In genomic region chr10:35000936-35001335, GRCh38 we compare ENCODE assay signal across 22 cellular contexts.
DNase-seq lines count a peak whose midpoint lies in the region; ATAC-seq and TF ChIP-seq lines count a peak whose summit lies in the region.
"Had no signal": no experiment of that assay in that cellular context is flagged by ENCODE, and none has a peak within 500 bp of the region (broad histone marks: within the 10 kb centered on the region; RNA-seq: fewer than 3 reads in every experiment).

No MANE protein-coding gene starts in this region.

- no peak for TF ChIP-seq CTCF in GM23338 (conservative IDR thresholded peaks at IDR 0.05; ENCODE audit: low read depth in 2 of 2)

- H3K4me1 ChIP-seq in GM23338 (ENCODE audit: insufficient read depth) = 0 out of 2 replicates have a peak, but pooled peaks cover 3% of the 10 kb centered on the region
- H3K4me1 ChIP-seq: BLaER1, Peyer's patch had no signal

- H3K36me3 ChIP-seq in GM23338 (ENCODE audit: insufficient read depth) = no peaks in the 10 kb centered on the region
- H3K36me3 ChIP-seq: BLaER1, HAP-1, Peyer's patch had no signal

- H3F3A ChIP-seq in GM23338 (replicated peaks; ENCODE audit: low read depth) = no peaks in the 10 kb centered on the region

- no peak overlapping the region for H3K27ac Mint-ChIP-seq in GM23338
- peak overlapping the region; percentile 17 for H3K27ac Mint-ChIP-seq in stimulated activated effector memory CD8-positive, alpha-beta T cell treated with anti-CD3 and anti-CD28 coated beads, Interleukin-12 subunit alpha, Interleukin-12 subunit beta, amount 100 ng/mL, for 72 hours
- H3K27ac Mint-ChIP-seq: CD4-positive, alpha-beta T cell had no signal

- DNase-seq in GM23338 (ENCODE audit: low spot score) = peak; percentile 56
- DNase-seq in astrocyte of the hippocampus (ENCODE audit: low read depth, low spot score) = peak; percentile 45
- DNase-seq in iris pigment epithelial cell (ENCODE audit: low read depth) = peak; percentile 67
- DNase-seq in stimulated activated effector memory CD8-positive, alpha-beta T cell treated with anti-CD3 and anti-CD28 coated beads, Interleukin-12 subunit alpha, Interleukin-12 subunit beta, amount 100 ng/mL, for 72 hours (ENCODE audit: low spot score in 2 of 2) = peak in 1 of 2 donors; percentile 20
- DNase-seq in NCI-H1092 (lab: John Stamatoyannopoulos, UW) = no peak
- no peak for DNase-seq in left cardiac atrium
- DNase-seq: CD4-positive, alpha-beta T cell; COR-L47; DND-41; GDM1; KG1; NCI-H1105; NCI-H1694; NCI-H2081; NCI-H2171; NCI-H526; Peyer's patch had no signal

- no peaks in the 10 kb centered on the region; the same call in 1 of the 3 replicates for H3K9me3 Mint-ChIP-seq in GM23338
- no peaks in the 10 kb centered on the region for H3K9me3 Mint-ChIP-seq in stimulated activated effector memory CD8-positive, alpha-beta T cell treated with anti-CD3 and anti-CD28 coated beads, Interleukin-12 subunit alpha, Interleukin-12 subunit beta, amount 100 ng/mL, for 72 hours
- H3K9me3 Mint-ChIP-seq: CD4-positive, alpha-beta T cell had no signal

- no peak overlapping the region for H3K4me2 ChIP-seq in GM23338
- H3K4me2 ChIP-seq: BLaER1 had no signal

- H3K9me2 ChIP-seq in GM23338 (ENCODE audit: insufficient read depth) = no peaks in the 10 kb centered on the region

- ATAC-seq in GM23338 (no peak), GM18909 (IDR thresholded peaks at IDR 0.05; ENCODE audit: poor library complexity, unreplicated experiment) (no peak), left cardiac atrium (no peak)
- no peak for ATAC-seq in stimulated activated effector memory CD8-positive, alpha-beta T cell treated with anti-CD3 and anti-CD28 coated beads, Interleukin-12 subunit alpha, Interleukin-12 subunit beta, amount 100 ng/mL, for 72 hours
- ATAC-seq: SK-N-SH treated with all-trans-retinoic acid at 6 μM for 48 hours had no signal

- no peaks in the 10 kb centered on the region for H4K20me1 ChIP-seq in GM23338 (replicated peaks; ENCODE audit: insufficient read depth)
- H4K20me1 ChIP-seq: BLaER1 had no signal

- H3K27me3 ChIP-seq in GM23338 (ENCODE audit: insufficient read depth) = no peaks in the 10 kb centered on the region
- H3K27me3 ChIP-seq: BLaER1, Peyer's patch had no signal

- H3K79me2 ChIP-seq in GM23338 (replicated peaks; ENCODE audit: insufficient read depth) = no peaks in the 10 kb centered on the region

- no peak overlapping the region for H3K27ac ChIP-seq in GM23338 (ENCODE audit: low read depth)
- H3K27ac ChIP-seq: BLaER1, HL-60, Peyer's patch had no signal

- H3K4me1 Mint-ChIP-seq in GM23338 = peaks cover 18% of the 10 kb centered on the region
- H3K4me1 Mint-ChIP-seq in stimulated activated effector memory CD8-positive, alpha-beta T cell treated with anti-CD3 and anti-CD28 coated beads, Interleukin-12 subunit alpha, Interleukin-12 subunit beta, amount 100 ng/mL, for 72 hours = no peaks in the 10 kb centered on the region

- no peak overlapping the region for H3K4me3 ChIP-seq in GM23338
- H3K4me3 ChIP-seq: BLaER1, HAP-1, Peyer's patch had no signal

- peaks cover 3% of the 10 kb centered on the region for H3K27me3 Mint-ChIP-seq in GM23338 (ENCODE audit: insufficient read depth, low read depth, poor library complexity)
- H3K27me3 Mint-ChIP-seq: CD4-positive, alpha-beta T cell had no signal

- H2AFZ ChIP-seq in GM23338 = no peak overlapping the region

- H3K36me3 Mint-ChIP-seq in GM23338 (ENCODE audit: low read depth) = no peaks in the 10 kb centered on the region; the same call in 2 of the 3 replicates
- H3K36me3 Mint-ChIP-seq in stimulated activated effector memory CD8-positive, alpha-beta T cell treated with anti-CD3 and anti-CD28 coated beads, Interleukin-12 subunit alpha, Interleukin-12 subunit beta, amount 100 ng/mL, for 72 hours = peaks cover 4% of the 10 kb centered on the region

- no peak overlapping the region for H3K4me3 Mint-ChIP-seq in GM23338
- H3K4me3 Mint-ChIP-seq in stimulated activated effector memory CD8-positive, alpha-beta T cell treated with anti-CD3 and anti-CD28 coated beads, Interleukin-12 subunit alpha, Interleukin-12 subunit beta, amount 100 ng/mL, for 72 hours = no peak overlapping the region
- H3K4me3 Mint-ChIP-seq: CD4-positive, alpha-beta T cell had no signal

- intact Hi-C loops in left cardiac atrium (cut with DNase I) = no loop called here

TF ChIP-seq in GM23338, 12 proteins besides CTCF, POLR2A, EP300 and RAD21:
- no peak for TF ChIP-seq STAT1 (IDR thresholded peaks at IDR 0.05; ENCODE audit: unreplicated experiment)

Comparison
In these comparisons a context has a peak if more than half of its experiments do, and no peak if none do; other contexts are left out.
1. DNase-seq: peak in GM23338 (single experiment), astrocyte of the hippocampus (single experiment) and iris pigment epithelial cell (single experiment); none in NCI-H1092 (single experiment) and left cardiac atrium (single experiment).